In the genomic region with DNA sequence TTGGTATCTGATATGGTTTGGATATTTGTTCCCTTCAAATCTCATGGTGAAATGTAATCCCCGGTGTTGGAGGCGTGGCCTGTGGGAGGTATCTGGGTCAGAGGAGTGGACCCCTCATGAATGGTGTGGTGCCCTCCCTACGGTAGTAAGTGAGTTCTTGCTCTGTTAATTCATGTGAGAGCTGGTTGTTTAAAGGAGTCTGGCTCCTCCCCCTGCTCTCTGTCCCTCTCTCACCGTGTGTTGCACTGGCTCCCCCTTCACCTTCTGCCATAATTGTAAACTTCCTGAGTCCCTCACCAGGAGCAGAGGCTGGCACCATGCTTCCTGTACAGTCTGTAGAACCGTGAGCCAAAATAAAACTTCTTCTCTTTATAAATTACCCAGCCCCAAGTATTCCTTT, we compare ENCODE assay signal across 1 cellular context.
TF ChIP-seq lines count a peak whose summit lies in the region.

No MANE protein-coding gene starts in this region.

TF ChIP-seq in HepG2, 621 proteins besides CTCF, POLR2A, EP300 and RAD21 (continued from another document and continues in another):
- TF ChIP-seq, protein P1, sequence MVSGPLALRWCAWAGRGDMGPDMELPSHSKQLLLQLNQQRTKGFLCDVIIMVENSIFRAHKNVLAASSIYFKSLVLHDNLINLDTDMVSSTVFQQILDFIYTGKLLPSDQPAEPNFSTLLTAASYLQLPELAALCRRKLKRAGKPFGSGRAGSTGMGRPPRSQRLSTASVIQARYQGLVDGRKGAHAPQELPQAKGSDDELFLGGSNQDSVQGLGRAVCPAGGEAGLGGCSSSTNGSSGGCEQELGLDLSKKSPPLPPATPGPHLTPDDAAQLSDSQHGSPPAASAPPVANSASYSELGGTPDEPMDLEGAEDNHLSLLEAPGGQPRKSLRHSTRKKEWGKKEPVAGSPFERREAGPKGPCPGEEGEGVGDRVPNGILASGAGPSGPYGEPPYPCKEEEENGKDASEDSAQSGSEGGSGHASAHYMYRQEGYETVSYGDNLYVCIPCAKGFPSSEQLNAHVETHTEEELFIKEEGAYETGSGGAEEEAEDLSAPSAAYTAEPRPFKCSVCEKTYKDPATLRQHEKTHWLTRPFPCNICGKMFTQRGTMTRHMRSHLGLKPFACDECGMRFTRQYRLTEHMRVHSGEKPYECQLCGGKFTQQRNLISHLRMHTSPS (CRISPR knock-in tag; IDR thresholded peaks at IDR 0.05; ENCODE audit: low read depth), result no peak
- TF ChIP-seq KLF12 (CRISPR knock-in tag; IDR thresholded peaks at IDR 0.05; ENCODE audit: borderline replicate concordance) (no peak), AGO1 (IDR thresholded peaks at IDR 0.05; ENCODE audit: low read depth, low read length, poor library complexity, severe bottlenecking) (no peak), HMG20A (CRISPR knock-in tag; IDR thresholded peaks at IDR 0.05; ENCODE audit: borderline replicate concordance) (peak; percentile 28; the same call in 1 of the 2 replicates), IRX3 (CRISPR knock-in tag; IDR thresholded peaks at IDR 0.05; ENCODE audit: borderline replicate concordance, low read depth) (no peak), HDAC1 (CRISPR knock-in tag; IDR thresholded peaks at IDR 0.05) (no peak), GTF3A (CRISPR knock-in tag; conservative IDR thresholded peaks at IDR 0.05) (no peak), ZBTB21 (CRISPR knock-in tag; IDR thresholded peaks at IDR 0.05) (no peak), SUZ12 (IDR thresholded peaks at IDR 0.05; ENCODE audit: low read depth, low read length) (no peak), ATF7 (IDR thresholded peaks at IDR 0.05) (no peak), ATF7 (CRISPR knock-in tag; IDR thresholded peaks at IDR 0.05) (no peak), ZNF496 (CRISPR knock-in tag; IDR thresholded peaks at IDR 0.05; ENCODE audit: insufficient replicate concordance) (no peak), CAMTA2 (CRISPR knock-in tag; IDR thresholded peaks at IDR 0.05; ENCODE audit: borderline replicate concordance) (no peak), ZNF672 (CRISPR knock-in tag; IDR thresholded peaks at IDR 0.05) (no peak), ZNF432 (CRISPR knock-in tag; IDR thresholded peaks at IDR 0.05; ENCODE audit: borderline replicate concordance) (no peak), POLR2G (IDR thresholded peaks at IDR 0.05; ENCODE audit: low read depth, low read length) (no peak), ZNF678 (CRISPR knock-in tag; IDR thresholded peaks at IDR 0.05) (no peak), SOX5 (CRISPR knock-in tag; IDR thresholded peaks at IDR 0.05; ENCODE audit: borderline replicate concordance) (peak; percentile 41; the same call in 1 of the 2 replicates), PLRG1 (conservative IDR thresholded peaks at IDR 0.05) (no peak), MBD4 (IDR thresholded peaks at IDR 0.05; ENCODE audit: borderline replicate concordance, low read length) (peak; percentile 33; the same call in 1 of the 2 replicates), ZNF563 (CRISPR knock-in tag; IDR thresholded peaks at IDR 0.05) (no peak), ZNF205 (CRISPR knock-in tag; IDR thresholded peaks at IDR 0.05) (no peak), ZNF30 (CRISPR knock-in tag; IDR thresholded peaks at IDR 0.05) (no peak), ZNF431 (CRISPR knock-in tag; IDR thresholded peaks at IDR 0.05; ENCODE audit: borderline replicate concordance, low read depth) (no peak), ZNF484 (CRISPR knock-in tag; IDR thresholded peaks at IDR 0.05; ENCODE audit: borderline replicate concordance, low read depth) (no peak), PAWR (CRISPR knock-in tag; IDR thresholded peaks at IDR 0.05; ENCODE audit: borderline replicate concordance) (no peak), NR2C2 (CRISPR knock-in tag; IDR thresholded peaks at IDR 0.05; ENCODE audit: borderline replicate concordance) (no peak), ZNF350 (CRISPR knock-in tag; IDR thresholded peaks at IDR 0.05; ENCODE audit: borderline replicate concordance, low read depth) (no peak), ZNF557 (CRISPR knock-in tag; IDR thresholded peaks at IDR 0.05) (no peak), MYC (CRISPR knock-in tag; IDR thresholded peaks at IDR 0.05; ENCODE audit: borderline replicate concordance) (no peak), MLLT10 (CRISPR knock-in tag; IDR thresholded peaks at IDR 0.05) (no peak), HES4 (CRISPR knock-in tag; IDR thresholded peaks at IDR 0.05; ENCODE audit: borderline replicate concordance) (no peak), ZNF790 (CRISPR knock-in tag; IDR thresholded peaks at IDR 0.05; ENCODE audit: borderline replicate concordance) (no peak), RFXANK (CRISPR knock-in tag; IDR thresholded peaks at IDR 0.05) (no peak)
- TF ChIP-seq, protein P2, sequence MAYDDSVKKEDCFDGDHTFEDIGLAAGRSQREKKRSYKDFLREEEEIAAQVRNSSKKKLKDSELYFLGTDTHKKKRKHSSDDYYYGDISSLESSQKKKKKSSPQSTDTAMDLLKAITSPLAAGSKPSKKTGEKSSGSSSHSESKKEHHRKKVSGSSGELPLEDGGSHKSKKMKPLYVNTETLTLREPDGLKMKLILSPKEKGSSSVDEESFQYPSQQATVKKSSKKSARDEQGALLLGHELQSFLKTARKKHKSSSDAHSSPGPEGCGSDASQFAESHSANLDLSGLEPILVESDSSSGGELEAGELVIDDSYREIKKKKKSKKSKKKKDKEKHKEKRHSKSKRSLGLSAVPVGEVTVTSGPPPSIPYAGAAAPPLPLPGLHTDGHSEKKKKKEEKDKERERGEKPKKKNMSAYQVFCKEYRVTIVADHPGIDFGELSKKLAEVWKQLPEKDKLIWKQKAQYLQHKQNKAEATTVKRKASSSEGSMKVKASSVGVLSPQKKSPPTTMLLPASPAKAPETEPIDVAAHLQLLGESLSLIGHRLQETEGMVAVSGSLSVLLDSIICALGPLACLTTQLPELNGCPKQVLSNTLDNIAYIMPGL (CRISPR knock-in tag; IDR thresholded peaks at IDR 0.05; ENCODE audit: borderline replicate concordance in 1 of 2, low read depth in 1 of 2), result no peak
- TF ChIP-seq, protein P3, sequence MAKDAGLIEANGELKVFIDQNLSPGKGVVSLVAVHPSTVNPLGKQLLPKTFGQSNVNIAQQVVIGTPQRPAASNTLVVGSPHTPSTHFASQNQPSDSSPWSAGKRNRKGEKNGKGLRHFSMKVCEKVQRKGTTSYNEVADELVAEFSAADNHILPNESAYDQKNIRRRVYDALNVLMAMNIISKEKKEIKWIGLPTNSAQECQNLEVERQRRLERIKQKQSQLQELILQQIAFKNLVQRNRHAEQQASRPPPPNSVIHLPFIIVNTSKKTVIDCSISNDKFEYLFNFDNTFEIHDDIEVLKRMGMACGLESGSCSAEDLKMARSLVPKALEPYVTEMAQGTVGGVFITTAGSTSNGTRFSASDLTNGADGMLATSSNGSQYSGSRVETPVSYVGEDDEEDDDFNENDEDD (CRISPR knock-in tag; IDR thresholded peaks at IDR 0.05; ENCODE audit: borderline replicate concordance), result no peak
- TF ChIP-seq, protein P4, sequence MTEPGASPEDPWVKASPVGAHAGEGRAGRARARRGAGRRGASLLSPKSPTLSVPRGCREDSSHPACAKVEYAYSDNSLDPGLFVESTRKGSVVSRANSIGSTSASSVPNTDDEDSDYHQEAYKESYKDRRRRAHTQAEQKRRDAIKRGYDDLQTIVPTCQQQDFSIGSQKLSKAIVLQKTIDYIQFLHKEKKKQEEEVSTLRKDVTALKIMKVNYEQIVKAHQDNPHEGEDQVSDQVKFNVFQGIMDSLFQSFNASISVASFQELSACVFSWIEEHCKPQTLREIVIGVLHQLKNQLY (CRISPR knock-in tag; IDR thresholded peaks at IDR 0.05), result no peak
- TF ChIP-seq, protein P5, sequence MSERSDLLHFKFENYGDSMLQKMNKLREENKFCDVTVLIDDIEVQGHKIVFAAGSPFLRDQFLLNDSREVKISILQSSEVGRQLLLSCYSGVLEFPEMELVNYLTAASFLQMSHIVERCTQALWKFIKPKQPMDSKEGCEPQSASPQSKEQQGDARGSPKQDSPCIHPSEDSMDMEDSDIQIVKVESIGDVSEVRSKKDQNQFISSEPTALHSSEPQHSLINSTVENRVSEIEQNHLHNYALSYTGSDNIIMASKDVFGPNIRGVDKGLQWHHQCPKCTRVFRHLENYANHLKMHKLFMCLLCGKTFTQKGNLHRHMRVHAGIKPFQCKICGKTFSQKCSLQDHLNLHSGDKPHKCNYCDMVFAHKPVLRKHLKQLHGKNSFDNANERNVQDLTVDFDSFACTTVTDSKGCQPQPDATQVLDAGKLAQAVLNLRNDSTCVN (CRISPR knock-in tag; IDR thresholded peaks at IDR 0.05; ENCODE audit: borderline replicate concordance), result no peak
- TF ChIP-seq, protein P6, sequence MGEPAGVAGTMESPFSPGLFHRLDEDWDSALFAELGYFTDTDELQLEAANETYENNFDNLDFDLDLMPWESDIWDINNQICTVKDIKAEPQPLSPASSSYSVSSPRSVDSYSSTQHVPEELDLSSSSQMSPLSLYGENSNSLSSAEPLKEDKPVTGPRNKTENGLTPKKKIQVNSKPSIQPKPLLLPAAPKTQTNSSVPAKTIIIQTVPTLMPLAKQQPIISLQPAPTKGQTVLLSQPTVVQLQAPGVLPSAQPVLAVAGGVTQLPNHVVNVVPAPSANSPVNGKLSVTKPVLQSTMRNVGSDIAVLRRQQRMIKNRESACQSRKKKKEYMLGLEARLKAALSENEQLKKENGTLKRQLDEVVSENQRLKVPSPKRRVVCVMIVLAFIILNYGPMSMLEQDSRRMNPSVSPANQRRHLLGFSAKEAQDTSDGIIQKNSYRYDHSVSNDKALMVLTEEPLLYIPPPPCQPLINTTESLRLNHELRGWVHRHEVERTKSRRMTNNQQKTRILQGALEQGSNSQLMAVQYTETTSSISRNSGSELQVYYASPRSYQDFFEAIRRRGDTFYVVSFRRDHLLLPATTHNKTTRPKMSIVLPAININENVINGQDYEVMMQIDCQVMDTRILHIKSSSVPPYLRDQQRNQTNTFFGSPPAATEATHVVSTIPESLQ (CRISPR knock-in tag; conservative IDR thresholded peaks at IDR 0.05), result no peak
- TF ChIP-seq, protein P7, sequence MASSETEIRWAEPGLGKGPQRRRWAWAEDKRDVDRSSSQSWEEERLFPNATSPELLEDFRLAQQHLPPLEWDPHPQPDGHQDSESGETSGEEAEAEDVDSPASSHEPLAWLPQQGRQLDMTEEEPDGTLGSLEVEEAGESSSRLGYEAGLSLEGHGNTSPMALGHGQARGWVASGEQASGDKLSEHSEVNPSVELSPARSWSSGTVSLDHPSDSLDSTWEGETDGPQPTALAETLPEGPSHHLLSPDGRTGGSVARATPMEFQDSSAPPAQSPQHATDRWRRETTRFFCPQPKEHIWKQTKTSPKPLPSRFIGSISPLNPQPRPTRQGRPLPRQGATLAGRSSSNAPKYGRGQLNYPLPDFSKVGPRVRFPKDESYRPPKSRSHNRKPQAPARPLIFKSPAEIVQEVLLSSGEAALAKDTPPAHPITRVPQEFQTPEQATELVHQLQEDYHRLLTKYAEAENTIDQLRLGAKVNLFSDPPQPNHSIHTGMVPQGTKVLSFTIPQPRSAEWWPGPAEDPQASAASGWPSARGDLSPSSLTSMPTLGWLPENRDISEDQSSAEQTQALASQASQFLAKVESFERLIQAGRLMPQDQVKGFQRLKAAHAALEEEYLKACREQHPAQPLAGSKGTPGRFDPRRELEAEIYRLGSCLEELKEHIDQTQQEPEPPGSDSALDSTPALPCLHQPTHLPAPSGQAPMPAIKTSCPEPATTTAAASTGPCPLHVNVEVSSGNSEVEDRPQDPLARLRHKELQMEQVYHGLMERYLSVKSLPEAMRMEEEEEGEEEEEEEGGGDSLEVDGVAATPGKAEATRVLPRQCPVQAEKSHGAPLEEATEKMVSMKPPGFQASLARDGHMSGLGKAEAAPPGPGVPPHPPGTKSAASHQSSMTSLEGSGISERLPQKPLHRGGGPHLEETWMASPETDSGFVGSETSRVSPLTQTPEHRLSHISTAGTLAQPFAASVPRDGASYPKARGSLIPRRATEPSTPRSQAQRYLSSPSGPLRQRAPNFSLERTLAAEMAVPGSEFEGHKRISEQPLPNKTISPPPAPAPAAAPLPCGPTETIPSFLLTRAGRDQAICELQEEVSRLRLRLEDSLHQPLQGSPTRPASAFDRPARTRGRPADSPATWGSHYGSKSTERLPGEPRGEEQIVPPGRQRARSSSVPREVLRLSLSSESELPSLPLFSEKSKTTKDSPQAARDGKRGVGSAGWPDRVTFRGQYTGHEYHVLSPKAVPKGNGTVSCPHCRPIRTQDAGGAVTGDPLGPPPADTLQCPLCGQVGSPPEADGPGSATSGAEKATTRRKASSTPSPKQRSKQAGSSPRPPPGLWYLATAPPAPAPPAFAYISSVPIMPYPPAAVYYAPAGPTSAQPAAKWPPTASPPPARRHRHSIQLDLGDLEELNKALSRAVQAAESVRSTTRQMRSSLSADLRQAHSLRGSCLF (CRISPR knock-in tag; IDR thresholded peaks at IDR 0.05; ENCODE audit: borderline replicate concordance), result no peak
- TF ChIP-seq, protein P8, sequence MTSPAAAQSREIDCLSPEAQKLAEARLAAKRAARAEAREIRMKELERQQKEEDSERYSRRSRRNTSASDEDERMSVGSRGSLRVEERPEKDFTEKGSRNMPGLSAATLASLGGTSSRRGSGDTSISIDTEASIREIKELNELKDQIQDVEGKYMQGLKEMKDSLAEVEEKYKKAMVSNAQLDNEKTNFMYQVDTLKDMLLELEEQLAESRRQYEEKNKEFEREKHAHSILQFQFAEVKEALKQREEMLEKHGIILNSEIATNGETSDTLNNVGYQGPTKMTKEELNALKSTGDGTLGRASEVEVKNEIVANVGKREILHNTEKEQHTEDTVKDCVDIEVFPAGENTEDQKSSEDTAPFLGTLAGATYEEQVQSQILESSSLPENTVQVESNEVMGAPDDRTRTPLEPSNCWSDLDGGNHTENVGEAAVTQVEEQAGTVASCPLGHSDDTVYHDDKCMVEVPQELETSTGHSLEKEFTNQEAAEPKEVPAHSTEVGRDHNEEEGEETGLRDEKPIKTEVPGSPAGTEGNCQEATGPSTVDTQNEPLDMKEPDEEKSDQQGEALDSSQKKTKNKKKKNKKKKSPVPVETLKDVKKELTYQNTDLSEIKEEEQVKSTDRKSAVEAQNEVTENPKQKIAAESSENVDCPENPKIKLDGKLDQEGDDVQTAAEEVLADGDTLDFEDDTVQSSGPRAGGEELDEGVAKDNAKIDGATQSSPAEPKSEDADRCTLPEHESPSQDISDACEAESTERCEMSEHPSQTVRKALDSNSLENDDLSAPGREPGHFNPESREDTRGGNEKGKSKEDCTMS (CRISPR knock-in tag; conservative IDR thresholded peaks at IDR 0.05), result no peak
- TF ChIP-seq, protein P9, sequence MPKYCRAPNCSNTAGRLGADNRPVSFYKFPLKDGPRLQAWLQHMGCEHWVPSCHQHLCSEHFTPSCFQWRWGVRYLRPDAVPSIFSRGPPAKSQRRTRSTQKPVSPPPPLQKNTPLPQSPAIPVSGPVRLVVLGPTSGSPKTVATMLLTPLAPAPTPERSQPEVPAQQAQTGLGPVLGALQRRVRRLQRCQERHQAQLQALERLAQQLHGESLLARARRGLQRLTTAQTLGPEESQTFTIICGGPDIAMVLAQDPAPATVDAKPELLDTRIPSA (CRISPR knock-in tag; IDR thresholded peaks at IDR 0.05; ENCODE audit: borderline replicate concordance), result no peak
- TF ChIP-seq, protein P10, sequence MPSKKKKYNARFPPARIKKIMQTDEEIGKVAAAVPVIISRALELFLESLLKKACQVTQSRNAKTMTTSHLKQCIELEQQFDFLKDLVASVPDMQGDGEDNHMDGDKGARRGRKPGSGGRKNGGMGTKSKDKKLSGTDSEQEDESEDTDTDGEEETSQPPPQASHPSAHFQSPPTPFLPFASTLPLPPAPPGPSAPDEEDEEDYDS (CRISPR knock-in tag; IDR thresholded peaks at IDR 0.05), result peak; percentile 58; the same call in 1 of the 2 replicates
